Comparison of ENCODE assay signal across 25 cellular contexts in genomic region chr9:116098476-116098875, GRCh38. TPM values are rescaled to one million over a fixed set of nuclear protein-coding genes. Genes with fewer than 3 reads are reported as not detected.
"Had no signal": no experiment of that assay in that cellular context is flagged by ENCODE, and none has a peak within 500 bp of the region (broad histone marks: within the 10 kb centered on the region; RNA-seq: fewer than 3 reads in every experiment).

No MANE protein-coding gene starts in this region.

- H3K27ac ChIP-seq: neural progenitor cell, ovary, parathyroid adenoma, psoas muscle, right lobe of liver, sigmoid colon, stomach, thoracic aorta, thyroid gland, tibial nerve, upper lobe of left lung, vagina had no signal

- DNase-seq: natural killer cell; occipital lobe; ovary; posterior cingulate gyrus; psoas muscle; right cardiac atrium; right lobe of liver; sigmoid colon; stimulated activated CD4-positive, alpha-beta T cell treated with anti-CD3 and anti-CD28 coated beads, Interleukin-15, amount 100 ng/mL, for 24 hours; stimulated activated CD4-positive, alpha-beta T cell treated with anti-CD3 and anti-CD28 coated beads, Interleukin-2, amount 100 ng/mL, for 24 hours; stimulated activated CD4-positive, alpha-beta T cell treated with anti-CD3 and anti-CD28 coated beads, Interleukin-2, amount 100 ng/mL, for 48 hours; stimulated activated CD4-positive, alpha-beta T cell treated with anti-CD3 and anti-CD28 coated beads, Interleukin-4, amount 100 ng/mL, for 24 hours; stimulated activated naive B cell treated with anti-CD40 and anti-IgM and Interleukin-4, amounts not matched to agents 10 μg/mL and 1 μg/mL and 100 μg/mL, for 72 hours; stimulated activated naive CD4-positive, alpha-beta T cell treated with Interleukin-2 at 50 U/mL for 16 hours; stomach; thyroid gland; trophoblast cell; upper lobe of left lung had no signal

- H3K79me2 ChIP-seq: parathyroid adenoma had no signal

- H3K4me1 ChIP-seq: parathyroid adenoma, psoas muscle, right lobe of liver, sigmoid colon, stomach, thyroid gland, tibial nerve, upper lobe of left lung, vagina had no signal

- H3K4me3 ChIP-seq: neural progenitor cell, ovary, psoas muscle, right lobe of liver, sigmoid colon, stomach, thoracic aorta, thyroid gland, tibial nerve, upper lobe of left lung, vagina had no signal

- H2AFZ ChIP-seq: neural progenitor cell, parathyroid adenoma had no signal

- H3K9me3 ChIP-seq: ovary, psoas muscle, right lobe of liver, sigmoid colon, stomach, thoracic aorta, thyroid gland, tibial nerve, upper lobe of left lung, vagina had no signal

- FAIRE-seq: urothelium cell line had no signal

- H3K9ac ChIP-seq: neural progenitor cell, parathyroid adenoma had no signal

- ATAC-seq: natural killer cell; psoas muscle; right cardiac atrium; right lobe of liver; stimulated activated effector memory CD8-positive, alpha-beta T cell treated with anti-CD3 and anti-CD28 coated beads, Interleukin-12 subunit alpha, Interleukin-12 subunit beta, amount 100 ng/mL, for 72 hours; stimulated activated naive B cell treated with anti-CD40 and anti-IgM and Interleukin-4, amounts not matched to agents 10 μg/mL and 1 μg/mL and 100 μg/mL, for 72 hours had no signal

- H3K4me2 ChIP-seq: neural progenitor cell had no signal

- H3K36me3 ChIP-seq: neural progenitor cell, ovary, right lobe of liver, sigmoid colon, stomach, thoracic aorta, thyroid gland, tibial nerve, upper lobe of left lung, vagina had no signal

- H3K27me3 ChIP-seq: neural progenitor cell, ovary, right lobe of liver, sigmoid colon, stomach, thyroid gland, tibial nerve, upper lobe of left lung, vagina had no signal

RNA-seq across cellular contexts. Expression of gene PAPPA, which starts 55.1 kb away (rescaled TPM):
- total RNA-seq: natural killer cell had no signal
